Comparison of ENCODE assay signal across 7 cellular contexts in the genomic region with DNA sequence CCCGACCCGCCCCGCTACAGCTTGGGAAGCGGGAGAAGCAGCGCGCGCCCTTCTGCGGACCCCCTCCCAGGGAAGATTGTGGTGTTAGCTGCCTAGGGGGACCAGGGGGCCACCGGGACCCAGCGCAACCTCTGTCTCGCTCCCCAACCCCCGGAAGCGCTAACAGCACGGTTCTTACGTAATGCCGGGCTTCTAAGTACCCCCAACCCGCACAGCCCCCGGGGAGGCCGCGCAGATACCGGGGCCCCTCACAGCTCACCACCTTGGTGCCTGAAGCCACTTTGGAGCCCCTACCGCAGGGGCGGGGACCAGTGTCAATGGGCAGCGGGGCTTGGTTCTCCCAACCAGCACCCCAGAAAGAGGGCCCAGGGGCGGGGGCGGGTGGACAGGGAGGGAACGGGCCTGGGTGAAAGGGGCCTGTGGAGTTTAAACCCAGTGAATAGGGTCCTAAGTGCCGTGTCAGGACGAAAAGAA. TPM values are rescaled to one million over a fixed set of nuclear protein-coding genes. Genes with fewer than 3 reads are reported as not detected.
DNase-seq lines count a peak whose midpoint lies in the region; ATAC-seq and TF ChIP-seq lines count a peak whose summit lies in the region.

No MANE protein-coding gene starts in this region.

- no peaks in the 10 kb centered on the region for H3K79me2 ChIP-seq in Loucy (ENCODE audit: insufficient read depth, low read length)

- H3K4me3 Mint-ChIP-seq in brain = peak overlapping the region; percentile 92 to 95 (median 94)

- H3F3A ChIP-seq in Loucy (ENCODE audit: low read depth) = no peaks in the 10 kb centered on the region

- peaks cover 4% of the 10 kb centered on the region for H3K27me3 ChIP-seq in Loucy (ENCODE audit: insufficient read depth, low read length, poor library complexity, severe bottlenecking)
- no peaks in the 10 kb centered on the region for H3K27me3 ChIP-seq in layer of hippocampus (ENCODE audit: control insufficient read depth, insufficient read depth, low read length)

- no peaks in the 10 kb centered on the region for H3K9me3 ChIP-seq in Loucy (ENCODE audit: insufficient read depth, low read depth, low read length)

- peak overlapping the region; percentile 74 for H3K4me3 ChIP-seq in Loucy (ENCODE audit: low read length, poor library complexity, severe bottlenecking)

- H3K9ac ChIP-seq in Loucy (ENCODE audit: low read depth, low read length, poor library complexity, severe bottlenecking) = peak overlapping the region; percentile 34

- H3K36me3 Mint-ChIP-seq in brain = peaks cover 6% of the 10 kb centered on the region

- H2AFZ ChIP-seq in Loucy (ENCODE audit: low read length) = peak overlapping the region; percentile 96

- H3K9me2 ChIP-seq in Loucy (replicated peaks; ENCODE audit: low read depth, low read length) = no peaks in the 10 kb centered on the region

- ATAC-seq in GM19035 (IDR thresholded peaks at IDR 0.05; ENCODE audit: unreplicated experiment) = no peak

- peak overlapping the region; percentile 96 for H3K4me2 ChIP-seq in Loucy (ENCODE audit: low read depth, low read length, poor library complexity, severe bottlenecking)

- no peaks in the 10 kb centered on the region for H4K20me1 ChIP-seq in Loucy (ENCODE audit: insufficient read depth, low read length, poor library complexity, severe bottlenecking)

- H3K27ac ChIP-seq in layer of hippocampus (ENCODE audit: low read depth, low read length) = peak overlapping the region; percentile 94
- peak overlapping the region; percentile 98 for H3K27ac ChIP-seq in substantia nigra (ENCODE audit: low read depth, low read length, poor library complexity, severe bottlenecking)

- H3K4me1 ChIP-seq in Loucy (ENCODE audit: insufficient read depth, low read length, poor library complexity, severe bottlenecking) = peaks cover 9% of the 10 kb centered on the region

- TF ChIP-seq CTCF in Loucy (conservative IDR thresholded peaks at IDR 0.05; ENCODE audit: low read length) (no peak), brain (conservative IDR thresholded peaks at IDR 0.05) (no peak)

- peak in 14 of 49 donors; percentile 34 to 78 (median 60) for DNase-seq in substantia nigra (lab: John Stamatoyannopoulos, UW)
- DNase-seq in HUDEP-2 (lab: John Stamatoyannopoulos, UW; ENCODE audit: unreplicated experiment in 76 of 76) = no peak
- no peak for DNase-seq in T1000 (lab: John Stamatoyannopoulos, UW)

- no peaks in the 10 kb centered on the region for H3K36me3 ChIP-seq in Loucy (ENCODE audit: insufficient read depth, low read length)

- peaks cover 61% of the 10 kb centered on the region for H3K4me1 Mint-ChIP-seq in brain

- peak overlapping the region; percentile 91 to 98 (median 95) for H3K27ac Mint-ChIP-seq in brain

- peaks cover 13% of the 10 kb centered on the region for H3K27me3 Mint-ChIP-seq in brain

- H3K9me3 Mint-ChIP-seq in brain = peaks cover 0 to 3% (median 0%) of the 10 kb centered on the region in 5 experiments

RNA-seq across cellular contexts. Expression of a gene that starts 0.3 kb away (rescaled TPM):
- polyA plus RNA-seq in brain (ENCODE audit: insufficient read depth, low read depth, low replicate concordance) = 27.6 TPM

RNA-seq across cellular contexts. Expression of a gene that starts 35.3 kb away (rescaled TPM):
- polyA plus RNA-seq in brain (ENCODE audit: insufficient read depth, low read depth, low replicate concordance) = not detected

RNA-seq across cellular contexts. Expression of a gene that starts 46.8 kb away (rescaled TPM):
- polyA plus RNA-seq in brain (ENCODE audit: insufficient read depth, low read depth, low replicate concordance) = not detected
